Comparison of ENCODE assay signal across 8 cellular contexts in genomic region chr17:74042744-74043486, GRCh38.
DNase-seq lines count a peak whose midpoint lies in the region; ATAC-seq lines count a peak whose summit lies in the region.

No MANE protein-coding gene starts in this region.

- no peaks in the 10 kb centered on the region for H3K36me3 Mint-ChIP-seq in activated CD4-positive, alpha-beta T cell treated with anti-CD3 and anti-CD28 coated beads for 36 hours (ENCODE audit: low read depth)
- H3K36me3 Mint-ChIP-seq in activated CD4-positive, alpha-beta memory T cell treated with anti-CD3 and anti-CD28 coated beads for 36 hours = no peaks in the 10 kb centered on the region

- intact Hi-C loops in activated CD4-positive, alpha-beta T cell treated with anti-CD3 and anti-CD28 coated beads for 36 hours (cut with DNase I, micrococcal nuclease) = loop anchor here in 1 of 2 experiments (2.0 kb wide), 1 partner anchor 34 kb away; no protein-coding TSS in a partner anchor
- intact Hi-C loops in activated CD4-positive, alpha-beta memory T cell treated with anti-CD3 and anti-CD28 coated beads for 36 hours (cut with micrococcal nuclease) = loop anchor here (2.0 kb wide), 1 partner anchor 30 kb away; no protein-coding TSS in a partner anchor
- intact Hi-C loops in Right ventricle myocardium superior (cut with DNase I) = no loop called here

- POLR2A ChIA-PET in activated CD4-positive, alpha-beta T cell treated with anti-CD3 and anti-CD28 coated beads for 36 hours (lab: Charles Lee) = interaction anchor here (0.7 kb wide), 3 partner anchors 42 to 835 kb away, joined by 3 to 4 read pairs (median 3); no protein-coding TSS in a partner anchor
- POLR2A ChIA-PET in activated CD4-positive, alpha-beta memory T cell treated with anti-CD3 and anti-CD28 coated beads for 36 hours (lab: Charles Lee) = no interaction called here

- H3K27ac Mint-ChIP-seq in activated CD4-positive, alpha-beta T cell treated with anti-CD3 and anti-CD28 coated beads for 36 hours = peak overlapping the region; percentile 58
- no peak overlapping the region for H3K27ac Mint-ChIP-seq in activated CD4-positive, alpha-beta memory T cell treated with anti-CD3 and anti-CD28 coated beads for 36 hours

- H3K4me1 Mint-ChIP-seq in activated CD4-positive, alpha-beta T cell treated with anti-CD3 and anti-CD28 coated beads for 36 hours = peaks cover 9% of the 10 kb centered on the region
- H3K4me1 Mint-ChIP-seq in activated CD4-positive, alpha-beta memory T cell treated with anti-CD3 and anti-CD28 coated beads for 36 hours (ENCODE audit: low read depth) = peaks cover 5% of the 10 kb centered on the region

- peak; percentile 99 for ATAC-seq in activated CD4-positive, alpha-beta T cell treated with anti-CD3 and anti-CD28 coated beads for 36 hours
- ATAC-seq in stimulated activated naive CD8-positive, alpha-beta T cell treated with anti-CD3 and anti-CD28 coated beads, Interleukin-15, Interleukin-2, amounts not matched to agents 100 U/mL and 50 U/mL, for 24 hours = peak; percentile 91
- no peak for ATAC-seq in Right ventricle myocardium superior (ENCODE audit: poor library complexity)

- CTCF ChIA-PET in activated CD4-positive, alpha-beta T cell treated with anti-CD3 and anti-CD28 coated beads for 36 hours (lab: Charles Lee) = interaction anchor here (0.6 to 1.1 kb wide), 4 partner anchors 36 to 159 kb away, joined by 3 to 5 read pairs (median 4); no protein-coding TSS in a partner anchor
- CTCF ChIA-PET in activated CD4-positive, alpha-beta memory T cell treated with anti-CD3 and anti-CD28 coated beads for 36 hours (lab: Charles Lee) = interaction anchor here (0.6 to 2.0 kb wide), 3 partner anchors 20 to 157 kb away, joined by 3 to 9 read pairs (median 3); no protein-coding TSS in a partner anchor

- H3K9me3 Mint-ChIP-seq in activated CD4-positive, alpha-beta T cell treated with anti-CD3 and anti-CD28 coated beads for 36 hours (ENCODE audit: low read depth) = no peaks in the 10 kb centered on the region
- H3K9me3 Mint-ChIP-seq in activated CD4-positive, alpha-beta memory T cell treated with anti-CD3 and anti-CD28 coated beads for 36 hours = no peaks in the 10 kb centered on the region

- H3K4me3 Mint-ChIP-seq in activated CD4-positive, alpha-beta T cell treated with anti-CD3 and anti-CD28 coated beads for 36 hours = no peak overlapping the region
- no peak overlapping the region for H3K4me3 Mint-ChIP-seq in activated CD4-positive, alpha-beta memory T cell treated with anti-CD3 and anti-CD28 coated beads for 36 hours

- peaks cover 3% of the 10 kb centered on the region for H3K27me3 Mint-ChIP-seq in activated CD4-positive, alpha-beta T cell treated with anti-CD3 and anti-CD28 coated beads for 36 hours
- H3K27me3 Mint-ChIP-seq in activated CD4-positive, alpha-beta memory T cell treated with anti-CD3 and anti-CD28 coated beads for 36 hours = no peaks in the 10 kb centered on the region

- DNase-seq in activated CD4-positive, alpha-beta T cell treated with anti-CD3 and anti-CD28 coated beads for 36 hours = peak; percentile 81
- no peak for DNase-seq in activated CD4-positive, alpha-beta T cell treated with anti-CD3 and anti-CD28 coated beads, Interleukin-2, amount 50 U/mL, for 4 hours
- peak; percentile 81 for DNase-seq in activated CD4-positive, alpha-beta memory T cell treated with anti-CD3 and anti-CD28 coated beads for 36 hours
- DNase-seq in iPS-NIHi11 (ENCODE audit: low spot score) (peak; percentile 28), NOMO-1 (lab: John Stamatoyannopoulos, UW; ENCODE audit: unreplicated experiment in 2 of 2) (no peak), NCI-H146 (lab: John Stamatoyannopoulos, UW) (no peak), Right ventricle myocardium superior (no peak)
- DNase-seq in stimulated activated naive CD8-positive, alpha-beta T cell treated with anti-CD3 and anti-CD28 coated beads, Interleukin-15, Interleukin-2, amounts not matched to agents 100 U/mL and 50 U/mL, for 24 hours = peak; percentile 34

Comparison
In these comparisons a context has a peak if more than half of its experiments do, and no peak if none do; other contexts are left out.
1. DNase-seq: peak in activated CD4-positive, alpha-beta T cell treated with anti-CD3 and anti-CD28 coated beads for 36 hours (single experiment), activated CD4-positive, alpha-beta memory T cell treated with anti-CD3 and anti-CD28 coated beads for 36 hours (single experiment), iPS-NIHi11 (single experiment) and stimulated activated naive CD8-positive, alpha-beta T cell treated with anti-CD3 and anti-CD28 coated beads, Interleukin-15, Interleukin-2, amounts not matched to agents 100 U/mL and 50 U/mL, for 24 hours (single experiment); none in activated CD4-positive, alpha-beta T cell treated with anti-CD3 and anti-CD28 coated beads, Interleukin-2, amount 50 U/mL, for 4 hours (0 of 2), NOMO-1 (0 of 2), NCI-H146 (single experiment) and Right ventricle myocardium superior (single experiment).